In the genomic region with DNA sequence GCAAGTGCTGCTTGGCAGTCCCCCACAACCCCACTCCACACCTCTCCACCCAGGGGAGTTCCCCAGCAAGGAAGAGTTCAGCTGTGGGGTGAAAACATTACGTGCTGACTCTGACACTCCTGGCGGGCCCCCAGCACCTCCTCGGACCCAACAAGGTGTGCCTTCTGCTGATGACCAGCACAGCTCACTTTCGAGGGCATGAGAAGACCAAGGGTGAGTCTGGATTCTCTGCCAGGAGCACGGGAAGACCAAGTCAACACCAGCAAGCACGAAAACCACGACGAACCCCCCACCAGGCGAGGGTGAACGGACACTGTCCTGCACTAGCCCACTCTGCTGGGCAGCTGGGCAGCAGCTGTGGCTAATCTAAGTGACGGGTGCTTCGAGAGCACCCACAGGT, we compare ENCODE assay signal across 11 cellular contexts. TPM values are rescaled to one million over a fixed set of nuclear protein-coding genes. Genes with fewer than 3 reads are reported as not detected.
DNase-seq lines count a peak whose midpoint lies in the region; ATAC-seq, FAIRE-seq and TF ChIP-seq lines count a peak whose summit lies in the region.
"Had no signal": no experiment of that assay in that cellular context is flagged by ENCODE, and none has a peak within 500 bp of the region (broad histone marks: within the 10 kb centered on the region; RNA-seq: fewer than 3 reads in every experiment).

No MANE protein-coding gene starts in this region.

- H3K27ac Mint-ChIP-seq in CD8-positive, alpha-beta memory T cell: peak overlapping the region in 7 of 8 donors; percentile 53 to 97 (median 93)
- H3K27ac Mint-ChIP-seq in IgD-negative memory B cell (peak overlapping the region in 1 of 3 donors; percentile 23), natural killer cell (peak overlapping the region; percentile 70 to 88)

- RAD21 ChIA-PET in GM12878 (lab: Charles Lee; ENCODE audit: unreplicated experiment): interaction anchor here (1.7 kb wide), 1 partner anchor 35 kb away, joined by 6 read pairs; no protein-coding TSS in a partner anchor

- H3K9ac ChIP-seq in GM12878 (ENCODE audit: control insufficient read depth, insufficient read depth, low read length): no peak overlapping the region

- BruUV-seq in GM12878 (replicated peaks; lab: Mats Ljungman, UMichigan): TSS peak; percentile 52

- H3K27ac ChIP-seq in CD8-positive, alpha-beta memory T cell (ENCODE audit: low read depth, low read length): no peak overlapping the region
- no peak overlapping the region for H3K27ac ChIP-seq in GM12878 (ENCODE audit: control insufficient read depth, insufficient read depth)

- H3K4me2 ChIP-seq in GM12878 (ENCODE audit: control insufficient read depth, insufficient read depth): peak overlapping the region; percentile 81

- H3K9me3 Mint-ChIP-seq in CD8-positive, alpha-beta memory T cell: no peaks in the 10 kb centered on the region
- no peaks in the 10 kb centered on the region for H3K9me3 Mint-ChIP-seq in IgD-negative memory B cell
- no peaks in the 10 kb centered on the region for H3K9me3 Mint-ChIP-seq in natural killer cell

- CTCF ChIA-PET in CD8-positive, alpha-beta memory T cell (lab: Charles Lee): interaction anchor here (1.2 to 1.8 kb wide), 2 partner anchors 91 to 149 kb away, joined by 4 read pairs; no protein-coding TSS in a partner anchor
- CTCF ChIA-PET in GM12878 (lab: Yijun Ruan, JAX): interaction anchor here (0.6 to 1.0 kb wide), 2 partner anchors 87 to 144 kb away, joined by 3 to 4 read pairs; no protein-coding TSS in a partner anchor

- SMC1A ChIA-PET in GM12878 (lab: Charles Lee; ENCODE audit: uncharacterized antibody, unreplicated experiment): interaction anchor here (2.0 kb wide), 1 partner anchor 62 kb away, joined by 6 read pairs; no protein-coding TSS in a partner anchor

- H3K36me3 ChIP-seq in CD8-positive, alpha-beta memory T cell (ENCODE audit: insufficient read depth, low read length): no peaks in the 10 kb centered on the region
- peaks cover 0 to 5% of the 10 kb centered on the region in 2 experiments; a peak in 3 of 4 replicates for H3K36me3 ChIP-seq in GM12878 (ENCODE audit: control insufficient read depth in 2 of 2, insufficient read depth in 2 of 2, low read length in 1 of 2)

- DNase-seq in CD8-positive, alpha-beta memory T cell: no peak
- DNase-seq in GM12878 (ENCODE audit: low read depth, low spot score) (no peak), natural killer cell (no peak), occipital lobe (lab: John Stamatoyannopoulos, UW) (no peak)
- DNase-seq: HCEC 1CT, NCI-H1417 treated with DMSO at 0.1 percent for 48 hours had no signal

- peaks cover 0 to 37% (median 0%) of the 10 kb centered on the region in 3 donors for H3K36me3 Mint-ChIP-seq in CD8-positive, alpha-beta memory T cell
- H3K36me3 Mint-ChIP-seq in IgD-negative memory B cell (peaks cover 2% of the 10 kb centered on the region), natural killer cell (no peaks in the 10 kb centered on the region)

- H3K27me3 ChIP-seq in CD8-positive, alpha-beta memory T cell (ENCODE audit: insufficient read depth, low read length, poor library complexity, severe bottlenecking): no peaks in the 10 kb centered on the region
- H3K27me3 ChIP-seq in GM12878 (replicated peaks in 1 of 2; ENCODE audit: control insufficient read depth in 2 of 2, insufficient read depth in 2 of 2, low read length in 1 of 2): no peaks in the 10 kb centered on the region
- H3K27me3 ChIP-seq: esophagus muscularis mucosa had no signal

- intact Hi-C loops in GM12878 (cut with micrococcal nuclease; ENCODE audit: unreplicated experiment) (no loop called here), natural killer cell (cut with micrococcal nuclease) (loop anchor here (10.0 kb wide), 1 partner anchor 62 kb away; a partner anchor contains a TSS)

- no peaks in the 10 kb centered on the region for H3K9me3 ChIP-seq in CD8-positive, alpha-beta memory T cell (ENCODE audit: low read length)
- no peaks in the 10 kb centered on the region for H3K9me3 ChIP-seq in GM12878 (replicated peaks; ENCODE audit: control insufficient read depth, insufficient read depth, low read length)
- H3K9me3 ChIP-seq: esophagus muscularis mucosa had no signal

- TF ChIP-seq POLR2A in GM12878 (IDR thresholded peaks at IDR 0.05; ENCODE audit: low read depth, low read length): no peak

- no peaks in the 10 kb centered on the region for H3K27me3 Mint-ChIP-seq in CD8-positive, alpha-beta memory T cell
- H3K27me3 Mint-ChIP-seq in IgD-negative memory B cell: no peaks in the 10 kb centered on the region
- H3K27me3 Mint-ChIP-seq in natural killer cell (ENCODE audit: low read depth in 2 of 2): no peaks in the 10 kb centered on the region

- in situ Hi-C loops in GM12878 (cut with MboI): no loop called here

- peaks cover 26% of the 10 kb centered on the region for H3K79me2 ChIP-seq in GM12878 (ENCODE audit: control insufficient read depth, insufficient read depth, low read length)

- H4K20me1 ChIP-seq in GM12878 (ENCODE audit: control insufficient read depth, insufficient read depth): no peaks in the 10 kb centered on the region

- TF ChIP-seq CTCF in GM12878 (IDR thresholded peaks at IDR 0.05 in 2 of 3, conservative IDR thresholded peaks at IDR 0.05 in 1 of 3; ENCODE audit: control insufficient read depth in 2 of 3, extremely low read depth in 1 of 3, insufficient read depth in 1 of 3, low read depth in 3 of 3, low read length in 3 of 3): no peak
- no peak for TF ChIP-seq CTCF in natural killer cell (IDR thresholded peaks at IDR 0.05)

- peaks cover 18% of the 10 kb centered on the region for H3K4me1 ChIP-seq in CD8-positive, alpha-beta memory T cell (ENCODE audit: insufficient read depth, low read length)
- peaks cover 16% of the 10 kb centered on the region for H3K4me1 ChIP-seq in GM12878 (ENCODE audit: control insufficient read depth, insufficient read depth, low read length)

- TF ChIP-seq RAD21 in GM12878 (IDR thresholded peaks at IDR 0.05; ENCODE audit: insufficient read depth, low read depth, low read length): no peak

- no peak for FAIRE-seq in GM12878 (lab: Jason Lieb, UNC)

- POLR2A ChIA-PET in CD8-positive, alpha-beta memory T cell (lab: Charles Lee): interaction anchor here (0.6 kb wide), 1 partner anchor 23 kb away, joined by 4 read pairs; no protein-coding TSS in a partner anchor
- POLR2A ChIA-PET in GM12878 (lab: Charles Lee): interaction anchor here (1.1 to 1.2 kb wide), 2 partner anchors 9 to 100 kb away, joined by 3 to 5 read pairs; no protein-coding TSS in a partner anchor

- 75% methylated on average over 12 of the region's 12 CpGs for WGBS in GM12878 (ENCODE audit: insufficient coverage, insufficient replicate concordance, low lambda C conversion rate, missing lambda C conversion rate)

- peaks cover 22 to 33% (median 23%) of the 10 kb centered on the region in 3 donors for H3K4me1 Mint-ChIP-seq in CD8-positive, alpha-beta memory T cell
- H3K4me1 Mint-ChIP-seq in IgD-negative memory B cell (peaks cover 6 to 13% (median 11%) of the 10 kb centered on the region in 3 donors), natural killer cell (peaks cover 0 to 11% of the 10 kb centered on the region in 2 donors)

- no peak for TF ChIP-seq EP300 in GM12878 (IDR thresholded peaks at IDR 0.05; ENCODE audit: borderline replicate concordance in 1 of 2, control insufficient read depth in 1 of 2, low read depth in 2 of 2, low read length in 2 of 2)

- peak overlapping the region; percentile 78 for H3K4me3 ChIP-seq in CD8-positive, alpha-beta memory T cell (ENCODE audit: low read length)
- H3K4me3 ChIP-seq in GM12878: peak overlapping the region; percentile 92; the same call in 1 of the 2 replicates

- no peak for ATAC-seq in GM12878
- ATAC-seq in natural killer cell: no peak
- ATAC-seq in GM18520 (IDR thresholded peaks at IDR 0.05; ENCODE audit: unreplicated experiment): no peak
- ATAC-seq in HG03108 (IDR thresholded peaks at IDR 0.05; ENCODE audit: unreplicated experiment): no peak
- ATAC-seq in HG03039 (IDR thresholded peaks at IDR 0.05; ENCODE audit: unreplicated experiment): no peak

- H2AFZ ChIP-seq in GM12878 (ENCODE audit: control insufficient read depth, low read depth, low read length): no peak overlapping the region

- H3K4me3 Mint-ChIP-seq in CD8-positive, alpha-beta memory T cell: peak overlapping the region; percentile 85 to 95 (median 94)
- H3K4me3 Mint-ChIP-seq in IgD-negative memory B cell (peak overlapping the region in 3 of 4 donors; percentile 83 to 94 (median 92)), natural killer cell (peak overlapping the region; percentile 56)

RNA-seq across cellular contexts. Expression of a gene that starts 1.4 kb away (rescaled TPM):
- total RNA-seq in CD8-positive, alpha-beta memory T cell: 10 to 100 TPM; 21.0 TPM
- polyA plus RNA-seq in CD8-positive, alpha-beta memory T cell: 21.8 TPM
- polyA plus RNA-seq in IgD-negative memory B cell (13.4 TPM), GM12878 (2011; rRNA removed) (2.2 and 5.2 TPM in 2 replicates), GM12878 (2014; fragmentation: Illumina TruSeq; extraction: Trizol) (0.79 and 4.3 TPM in 2 replicates), GM12878 (2014; fragmentation: Nextera tagmentation; extraction: Ambion mirVana) (under 1 TPM; 0.22 to 0.37 TPM), GM12878 (2014; rRNA removed) (8.0 and 9.7 TPM in 2 replicates), GM12878 (2016; fragmentation: Nextera tagmentation; extraction: Ambion mirVana) (10 to 100 TPM; 17.9 to 23.4 TPM)
- total RNA-seq in GM12878 (2013; cell fraction: nucleolus; rRNA removed): 43.7 and 49.4 TPM in 2 replicates
- total RNA-seq in GM12878 (2014; rRNA removed) (9.8 and 10.5 TPM in 2 replicates), GM12878 (2014; rRNA removed; fragmentation: Illumina TruSeq; extraction: Trizol) (3.3 and 3.7 TPM in 2 replicates), GM12878 (2021) (15.8 and 16.6 TPM in 2 replicates), natural killer cell (10 to 100 TPM; 17.2 to 22.7 (median 19.2) TPM), occipital lobe (11.7 TPM)
- polyA plus RNA-seq in GM12878 (2011; ENCODE audit: low read depth): 4.7 TPM
- 7.2 and 10.1 TPM in 2 replicates for polyA plus RNA-seq in GM12878 (2011; cell fraction: cytosol; rRNA removed)
- polyA plus RNA-seq in GM12878 (2011; cell fraction: nucleus; rRNA removed): 18.2 and 19.7 TPM in 2 replicates
- 12.4 and 15.1 TPM in 2 replicates for polyA plus RNA-seq in GM12878 (2012)
- 6.0 and 20.6 TPM in 2 replicates for polyA minus RNA-seq in GM12878 (2011; rRNA and poly(A)+ RNA removed)
- polyA minus RNA-seq in GM12878 (2011; cell fraction: cytosol; rRNA and poly(A)+ RNA removed): 3.6 and 4.7 TPM in 2 replicates
- 3.4 and 4.7 TPM in 2 replicates for polyA minus RNA-seq in GM12878 (2011; cell fraction: nucleus; rRNA and poly(A)+ RNA removed)

RNA-seq across cellular contexts. Expression of a gene that starts 1.6 kb away (rescaled TPM):
- total RNA-seq in CD8-positive, alpha-beta memory T cell: 10 to 100 TPM; 49.4 to 50.7 TPM
- polyA plus RNA-seq in CD8-positive, alpha-beta memory T cell: 53.2 TPM
- polyA plus RNA-seq in IgD-negative memory B cell (29.7 TPM), GM12878 (2011; rRNA removed) (8.4 and 14.0 TPM in 2 replicates), GM12878 (2014; fragmentation: Illumina TruSeq; extraction: Trizol) (3.2 and 11.9 TPM in 2 replicates), GM12878 (2014; fragmentation: Nextera tagmentation; extraction: Ambion mirVana) (10 to 100 TPM in 1 of 2 experiments, 1 to 10 TPM in 1; 9.4 to 15.0 TPM), GM12878 (2014; rRNA removed) (35.7 and 45.0 TPM in 2 replicates), GM12878 (2016; fragmentation: Nextera tagmentation; extraction: Ambion mirVana) (100 to 1,000 TPM in 1 of 2 experiments, 10 to 100 TPM in 1; 97.0 to 111 TPM)
- 19.9 and 22.8 TPM in 2 replicates for total RNA-seq in GM12878 (2013; cell fraction: nucleolus; rRNA removed)
- total RNA-seq in GM12878 (2014; rRNA removed) (37.9 and 49.5 TPM in 2 replicates), GM12878 (2014; rRNA removed; fragmentation: Illumina TruSeq; extraction: Trizol) (16.1 and 16.5 TPM in 2 replicates), GM12878 (2021) (40.6 and 48.1 TPM in 2 replicates), natural killer cell (10 to 100 TPM; 45.1 to 69.8 (median 48.5) TPM), occipital lobe (17.5 TPM)
- 17.3 TPM for polyA plus RNA-seq in GM12878 (2011; ENCODE audit: low read depth)
- polyA plus RNA-seq in GM12878 (2011; cell fraction: cytosol; rRNA removed): 22.4 and 29.3 TPM in 2 replicates
- polyA plus RNA-seq in GM12878 (2011; cell fraction: nucleus; rRNA removed): 40.8 and 53.1 TPM in 2 replicates
- 33.5 and 34.5 TPM in 2 replicates for polyA plus RNA-seq in GM12878 (2012)
- polyA minus RNA-seq in GM12878 (2011; rRNA and poly(A)+ RNA removed): 5.8 and 7.4 TPM in 2 replicates
- polyA minus RNA-seq in GM12878 (2011; cell fraction: cytosol; rRNA and poly(A)+ RNA removed): 5.6 TPM in 2 replicates
- polyA minus RNA-seq in GM12878 (2011; cell fraction: nucleus; rRNA and poly(A)+ RNA removed): 5.1 and 8.7 TPM in 2 replicates

RNA-seq across cellular contexts. Expression of a gene that starts 43.7 kb away (rescaled TPM):
- total RNA-seq in CD8-positive, alpha-beta memory T cell: 100 to 1,000 TPM; 202 to 227 TPM
- polyA plus RNA-seq in CD8-positive, alpha-beta memory T cell: 39.3 TPM
- polyA plus RNA-seq in IgD-negative memory B cell (47.1 TPM), GM12878 (2011; rRNA removed) (8.6 and 12.4 TPM in 2 replicates), GM12878 (2014; fragmentation: Illumina TruSeq; extraction: Trizol) (2.2 and 6.2 TPM in 2 replicates), GM12878 (2014; fragmentation: Nextera tagmentation; extraction: Ambion mirVana) (1 to 10 TPM in 1 of 2 experiments, under 1 TPM in 1; 0.31 to 1.5 TPM), GM12878 (2014; rRNA removed) (57.0 and 57.8 TPM in 2 replicates), GM12878 (2016; fragmentation: Nextera tagmentation; extraction: Ambion mirVana) (10 to 100 TPM; 12.4 to 34.3 TPM)
- total RNA-seq in GM12878 (2013; cell fraction: nucleolus; rRNA removed): 27.8 and 36.0 TPM in 2 replicates
- total RNA-seq in GM12878 (2014; rRNA removed) (44.7 and 51.8 TPM in 2 replicates), GM12878 (2014; rRNA removed; fragmentation: Illumina TruSeq; extraction: Trizol) (11.0 and 11.9 TPM in 2 replicates), GM12878 (2021) (59.5 and 60.8 TPM in 2 replicates), natural killer cell (100 to 1,000 TPM; 107 to 130 (median 129) TPM), occipital lobe (13.1 TPM)
- 6.5 TPM for polyA plus RNA-seq in GM12878 (2011; ENCODE audit: low read depth)
- 31.3 and 38.2 TPM in 2 replicates for polyA plus RNA-seq in GM12878 (2011; cell fraction: cytosol; rRNA removed)
- polyA plus RNA-seq in GM12878 (2011; cell fraction: nucleus; rRNA removed): 84.4 and 94.5 TPM in 2 replicates
- 30.9 and 46.0 TPM in 2 replicates for polyA plus RNA-seq in GM12878 (2012)
- polyA minus RNA-seq in GM12878 (2011; rRNA and poly(A)+ RNA removed): 3.9 and 14.1 TPM in 2 replicates
- polyA minus RNA-seq in GM12878 (2011; cell fraction: cytosol; rRNA and poly(A)+ RNA removed): 14.2 and 18.4 TPM in 2 replicates
- 22.6 and 39.2 TPM in 2 replicates for polyA minus RNA-seq in GM12878 (2011; cell fraction: nucleus; rRNA and poly(A)+ RNA removed)
